16 cellular contexts compared by ENCODE assay signal in the genomic region with DNA sequence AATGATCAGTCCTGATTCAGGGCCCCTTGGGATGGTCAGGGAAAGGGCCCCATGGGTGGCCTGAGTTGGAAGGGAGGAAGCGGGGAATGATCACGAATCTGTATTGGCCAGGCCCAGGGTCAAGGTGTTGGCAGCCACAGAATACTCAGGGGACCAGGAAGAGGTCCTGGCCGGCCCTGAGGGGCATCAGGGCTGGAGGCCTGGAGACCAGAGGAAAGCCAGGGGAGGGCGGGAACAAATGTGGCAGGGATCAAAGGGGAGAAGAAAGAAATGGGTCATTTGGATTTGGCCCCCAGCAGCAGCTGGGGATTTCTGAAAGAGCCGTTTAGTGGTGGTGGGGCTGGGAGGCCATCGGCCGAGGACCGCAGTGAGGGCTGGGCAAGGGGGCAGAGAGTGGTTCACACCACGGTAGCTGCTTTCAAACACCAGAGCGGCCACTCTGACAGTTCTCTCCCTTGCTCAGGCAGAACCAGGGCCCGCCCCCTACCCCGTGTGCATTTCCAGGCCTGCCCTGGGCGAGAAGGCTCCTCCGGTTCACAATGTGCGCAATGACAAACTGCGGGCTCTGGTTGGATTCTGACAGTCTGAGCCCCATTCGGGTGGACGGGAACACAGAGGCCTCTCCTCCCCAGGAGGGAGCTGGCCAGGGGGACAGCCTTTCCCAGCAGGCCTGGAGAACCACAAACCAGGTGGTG.
"Had no signal": no experiment of that assay in that cellular context is flagged by ENCODE, and none has a peak within 500 bp of the region (broad histone marks: within the 10 kb centered on the region; RNA-seq: fewer than 3 reads in every experiment).

No MANE protein-coding gene starts in this region.

- H3K4me3 Mint-ChIP-seq: activated naive CD4-positive, alpha-beta T cell treated with anti-CD3 and anti-CD28 coated beads for 36 hours; activated T-helper 17 cell treated with anti-CD3 and anti-CD28 coated beads, Interleukin-2, amount 50 U/mL, for 72 hours; central memory CD8-positive, alpha-beta T cell; dendritic cell treated with granulocyte-macrophage colony-stimulating factor and Interleukin-4, amounts not matched to agents 40 ng/mL and 50 ng/mL, for 4 days; natural killer cell treated with Interleukin-12 subunit alpha and Interleukin-12 subunit beta and Interleukin-15 and Interleukin-18, amount 100 ng/mL, for 72 hours; stimulated activated effector memory CD8-positive, alpha-beta T cell treated with anti-CD3 and anti-CD28 coated beads, Interleukin-12 subunit alpha, Interleukin-12 subunit beta, amount 100 ng/mL, for 72 hours had no signal

- H3K27me3 Mint-ChIP-seq: activated T-helper 17 cell treated with anti-CD3 and anti-CD28 coated beads, Interleukin-2, amount 50 U/mL, for 72 hours; central memory CD8-positive, alpha-beta T cell had no signal

- DNase-seq: activated CD4-positive, CD25-positive, alpha-beta regulatory T cell treated with anti-CD3 and anti-CD28 coated beads, Interleukin-2, amount 50 U/mL, for 72 hours; activated CD8-positive, alpha-beta memory T cell treated with anti-CD3 and anti-CD28 coated beads for 24 hours; activated naive CD4-positive, alpha-beta T cell treated with anti-CD3 and anti-CD28 coated beads for 36 hours; adrenal gland; erythroblast; mammary epithelial cell; mucosa of descending colon; small intestine had no signal

- H3K9me3 ChIP-seq: adrenal gland, body of pancreas, mucosa of descending colon, tibial artery had no signal

- H3K36me3 ChIP-seq: adrenal gland, tibial artery had no signal

- ATAC-seq: activated T-helper 17 cell treated with anti-CD3 and anti-CD28 coated beads, Interleukin-2, amount 50 U/mL, for 72 hours; body of pancreas; mucosa of descending colon; natural killer cell treated with Interleukin-12 subunit alpha and Interleukin-12 subunit beta and Interleukin-15 and Interleukin-18, amount 100 ng/mL, for 72 hours; stimulated activated effector memory CD8-positive, alpha-beta T cell treated with anti-CD3 and anti-CD28 coated beads, Interleukin-12 subunit alpha, Interleukin-12 subunit beta, amount 100 ng/mL, for 72 hours had no signal

- H3K4me3 ChIP-seq: adrenal gland, body of pancreas, hepatocyte, mucosa of descending colon, tibial artery had no signal

- H3K4me2 ChIP-seq: hepatocyte had no signal

- H3K79me2 ChIP-seq: hepatocyte had no signal

- H3K36me3 Mint-ChIP-seq: natural killer cell treated with Interleukin-12 subunit alpha and Interleukin-12 subunit beta and Interleukin-15 and Interleukin-18, amount 100 ng/mL, for 72 hours; stimulated activated effector memory CD8-positive, alpha-beta T cell treated with anti-CD3 and anti-CD28 coated beads, Interleukin-12 subunit alpha, Interleukin-12 subunit beta, amount 100 ng/mL, for 72 hours had no signal

- H3K27me3 ChIP-seq: adrenal gland, body of pancreas, hepatocyte, tibial artery had no signal

- H2AFZ ChIP-seq: hepatocyte had no signal

- H3K9me3 Mint-ChIP-seq: activated naive CD4-positive, alpha-beta T cell treated with anti-CD3 and anti-CD28 coated beads for 36 hours; activated T-helper 17 cell treated with anti-CD3 and anti-CD28 coated beads, Interleukin-2, amount 50 U/mL, for 72 hours; central memory CD8-positive, alpha-beta T cell; dendritic cell treated with granulocyte-macrophage colony-stimulating factor and Interleukin-4, amounts not matched to agents 40 ng/mL and 50 ng/mL, for 4 days; natural killer cell treated with Interleukin-12 subunit alpha and Interleukin-12 subunit beta and Interleukin-15 and Interleukin-18, amount 100 ng/mL, for 72 hours; stimulated activated effector memory CD8-positive, alpha-beta T cell treated with anti-CD3 and anti-CD28 coated beads, Interleukin-12 subunit alpha, Interleukin-12 subunit beta, amount 100 ng/mL, for 72 hours had no signal

- H3K4me1 Mint-ChIP-seq: activated T-helper 17 cell treated with anti-CD3 and anti-CD28 coated beads, Interleukin-2, amount 50 U/mL, for 72 hours; stimulated activated effector memory CD8-positive, alpha-beta T cell treated with anti-CD3 and anti-CD28 coated beads, Interleukin-12 subunit alpha, Interleukin-12 subunit beta, amount 100 ng/mL, for 72 hours had no signal

- H3K4me1 ChIP-seq: body of pancreas had no signal

- H3K27ac Mint-ChIP-seq: activated naive CD4-positive, alpha-beta T cell treated with anti-CD3 and anti-CD28 coated beads for 36 hours; activated T-helper 17 cell treated with anti-CD3 and anti-CD28 coated beads, Interleukin-2, amount 50 U/mL, for 72 hours; dendritic cell treated with granulocyte-macrophage colony-stimulating factor and Interleukin-4, amounts not matched to agents 40 ng/mL and 50 ng/mL, for 4 days; natural killer cell treated with Interleukin-12 subunit alpha and Interleukin-12 subunit beta and Interleukin-15 and Interleukin-18, amount 100 ng/mL, for 72 hours; stimulated activated effector memory CD8-positive, alpha-beta T cell treated with anti-CD3 and anti-CD28 coated beads, Interleukin-12 subunit alpha, Interleukin-12 subunit beta, amount 100 ng/mL, for 72 hours had no signal

- H3K27ac ChIP-seq: adrenal gland, body of pancreas, hepatocyte, tibial artery had no signal
